In the genomic region with DNA sequence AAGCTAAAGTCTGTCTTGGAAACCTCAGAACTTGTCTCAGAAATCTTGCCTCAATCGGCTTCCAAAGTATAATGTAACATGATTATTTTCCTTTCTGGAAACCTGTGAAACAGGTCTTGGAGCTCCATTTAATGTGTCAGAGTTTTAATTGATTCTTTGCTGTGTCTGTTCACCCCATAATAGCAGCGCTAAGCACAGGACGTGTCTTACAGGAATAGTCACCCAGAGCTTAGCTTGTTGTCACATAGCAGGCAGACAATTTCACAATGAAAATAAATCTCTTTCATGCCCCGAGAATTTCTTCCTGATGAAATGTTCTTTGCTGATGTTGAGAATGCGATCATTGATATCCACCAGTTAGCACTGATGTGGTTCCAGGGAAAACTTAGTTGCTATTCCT, we compare ENCODE assay signal across 21 cellular contexts. TPM values are rescaled to one million over a fixed set of nuclear protein-coding genes. Genes with fewer than 3 reads are reported as not detected.
"Had no signal": no experiment of that assay in that cellular context is flagged by ENCODE, and none has a peak within 500 bp of the region (broad histone marks: within the 10 kb centered on the region; RNA-seq: fewer than 3 reads in every experiment).

No MANE protein-coding gene starts in this region.

- H3K4me2 ChIP-seq: neural progenitor cell had no signal

- H2AFZ ChIP-seq: neural progenitor cell had no signal

- H3K27ac Mint-ChIP-seq: activated CD4-positive, alpha-beta memory T cell treated with anti-CD3 and anti-CD28 coated beads for 36 hours; endodermal cell; memory B cell; naive thymus-derived CD4-positive, alpha-beta T cell; neural progenitor cell; T-helper 1 cell treated with Interleukin-12 subunit alpha and Interleukin-12 subunit beta and Interleukin-4 antibody, amounts not matched to agents 30 μg/mL and 1 μg/mL, for 36 hours had no signal

- H3K4me3 Mint-ChIP-seq: activated CD4-positive, alpha-beta memory T cell treated with anti-CD3 and anti-CD28 coated beads for 36 hours; endodermal cell; memory B cell; naive thymus-derived CD4-positive, alpha-beta T cell; neural progenitor cell; T-helper 1 cell treated with Interleukin-12 subunit alpha and Interleukin-12 subunit beta and Interleukin-4 antibody, amounts not matched to agents 30 μg/mL and 1 μg/mL, for 36 hours had no signal

- H3K4me1 Mint-ChIP-seq: endodermal cell, memory B cell, neural progenitor cell had no signal

- H3K9ac ChIP-seq: neural progenitor cell had no signal

- H3K4me1 ChIP-seq: body of pancreas, colonic mucosa, gastroesophageal sphincter, heart left ventricle, neural progenitor cell, tibial artery, uterus had no signal

- H3K9me3 Mint-ChIP-seq: activated CD4-positive, alpha-beta memory T cell treated with anti-CD3 and anti-CD28 coated beads for 36 hours; T-helper 1 cell treated with Interleukin-12 subunit alpha and Interleukin-12 subunit beta and Interleukin-4 antibody, amounts not matched to agents 30 μg/mL and 1 μg/mL, for 36 hours had no signal

- H3K36me3 ChIP-seq: colonic mucosa, gastroesophageal sphincter, heart left ventricle, neural progenitor cell, tibial artery, uterus had no signal

- H3K27me3 ChIP-seq: colonic mucosa, neural progenitor cell, uterus had no signal

- H3K4me3 ChIP-seq: body of pancreas, colonic mucosa, gastroesophageal sphincter, heart left ventricle, neural progenitor cell, tibial artery, uterus had no signal

- DNase-seq: activated CD4-positive, alpha-beta memory T cell treated with anti-CD3 and anti-CD28 coated beads for 36 hours; activated naive CD4-positive, alpha-beta T cell treated with Interleukin-2 at 50 U/mL for 16 hours; body of pancreas; central memory CD4-positive, alpha-beta T cell; colonic mucosa; endodermal cell; erythroblast; heart left ventricle; kidney glomerular epithelial cell; left ventricle myocardium superior; naive thymus-derived CD4-positive, alpha-beta T cell; stimulated activated CD4-positive, alpha-beta T cell treated with anti-CD3 and anti-CD28 coated beads, Interleukin-12 subunit alpha, Interleukin-12 subunit beta, amount 100 ng/mL, for 4 hours; stimulated activated CD4-positive, alpha-beta T cell treated with anti-CD3 and anti-CD28 coated beads, Interleukin-1b, Interleukin-23, amount 100 ng/mL, for 48 hours; stimulated activated naive CD4-positive, alpha-beta T cell treated with Interleukin-2 at 50 U/mL for 16 hours; tibial artery; uterus had no signal

- H3K27ac ChIP-seq: body of pancreas, colonic mucosa, gastroesophageal sphincter, heart left ventricle, neural progenitor cell, tibial artery, uterus had no signal

- ATAC-seq: body of pancreas; gastroesophageal sphincter; heart left ventricle; left ventricle myocardium superior; naive thymus-derived CD4-positive, alpha-beta T cell; sciatic nerve had no signal

- H3K9me3 ChIP-seq: body of pancreas, colonic mucosa, gastroesophageal sphincter, heart left ventricle, tibial artery, uterus had no signal

- H3K36me3 Mint-ChIP-seq: activated CD4-positive, alpha-beta memory T cell treated with anti-CD3 and anti-CD28 coated beads for 36 hours; memory B cell; neural progenitor cell had no signal

RNA-seq across cellular contexts. Expression of gene PTPN3, which starts 40.2 kb away (rescaled TPM):
- polyA plus RNA-seq: naive thymus-derived CD4-positive, alpha-beta T cell had no signal
